In genomic region chr15:82533801-82534200, GRCh38 we compare ENCODE assay signal across 30 cellular contexts. TPM values are rescaled to one million over a fixed set of nuclear protein-coding genes. Genes with fewer than 3 reads are reported as not detected.
DNase-seq lines count a peak whose midpoint lies in the region; ATAC-seq and TF ChIP-seq lines count a peak whose summit lies in the region.
"Had no signal": no experiment of that assay in that cellular context is flagged by ENCODE, and none has a peak within 500 bp of the region (broad histone marks: within the 10 kb centered on the region; RNA-seq: fewer than 3 reads in every experiment).

No MANE protein-coding gene starts in this region.

- H3K79me2 ChIP-seq in osteoblast (ENCODE audit: insufficient read depth, low read length): peaks cover 20% of the 10 kb centered on the region

- no peaks in the 10 kb centered on the region for H3K27me3 ChIP-seq in osteoblast (ENCODE audit: insufficient read depth, low read length)
- H3K27me3 ChIP-seq: dorsolateral prefrontal cortex, left lung, pancreas, vagina had no signal

- peaks cover 49% of the 10 kb centered on the region for H3K36me3 Mint-ChIP-seq in activated naive CD8-positive, alpha-beta T cell treated with anti-CD3 and anti-CD28 coated beads, Interleukin-2, amount 50 U/mL, for 24 hours (ENCODE audit: low read depth)
- peaks cover 56% of the 10 kb centered on the region for H3K36me3 Mint-ChIP-seq in effector memory CD8-positive, alpha-beta T cell (ENCODE audit: insufficient read depth)

- TF ChIP-seq POLR2A in NB4 (IDR thresholded peaks at IDR 0.05; ENCODE audit: extremely low read depth, insufficient read length): no peak

- no peak overlapping the region for H3K4me3 Mint-ChIP-seq in activated naive CD8-positive, alpha-beta T cell treated with anti-CD3 and anti-CD28 coated beads, Interleukin-2, amount 50 U/mL, for 24 hours
- no peak overlapping the region for H3K4me3 Mint-ChIP-seq in effector memory CD8-positive, alpha-beta T cell
- H3K4me3 Mint-ChIP-seq: B cell; CD8-positive, alpha-beta T cell; memory B cell; nephron progenitor cell had no signal

- no peak overlapping the region for H3K4me2 ChIP-seq in osteoblast (ENCODE audit: insufficient read depth, low read length)
- H3K4me2 ChIP-seq: smooth muscle cell had no signal

- no peak overlapping the region for H3K4me3 ChIP-seq in NB4 (ENCODE audit: low read depth, low read length)
- H3K4me3 ChIP-seq in osteoblast (ENCODE audit: insufficient read depth, low read length): no peak overlapping the region
- H3K4me3 ChIP-seq: dorsolateral prefrontal cortex, left lung, pancreas, smooth muscle cell, thoracic aorta, vagina had no signal

- no peak overlapping the region for H3K27ac ChIP-seq in osteoblast (ENCODE audit: low read depth, low read length)
- H3K27ac ChIP-seq: dorsolateral prefrontal cortex, left lung, pancreas, thoracic aorta, vagina, WERI-Rb-1 had no signal

- no peak overlapping the region for H2AFZ ChIP-seq in osteoblast (ENCODE audit: low read length)

- no peaks in the 10 kb centered on the region for H3K9me3 Mint-ChIP-seq in activated naive CD8-positive, alpha-beta T cell treated with anti-CD3 and anti-CD28 coated beads, Interleukin-2, amount 50 U/mL, for 24 hours
- no peaks in the 10 kb centered on the region for H3K9me3 Mint-ChIP-seq in effector memory CD8-positive, alpha-beta T cell
- H3K9me3 Mint-ChIP-seq: brain; CD8-positive, alpha-beta T cell; memory B cell; nephron progenitor cell had no signal

- peak overlapping the region; percentile 73 for H3K27ac Mint-ChIP-seq in activated naive CD8-positive, alpha-beta T cell treated with anti-CD3 and anti-CD28 coated beads, Interleukin-2, amount 50 U/mL, for 24 hours
- H3K27ac Mint-ChIP-seq in effector memory CD8-positive, alpha-beta T cell: no peak overlapping the region
- H3K27ac Mint-ChIP-seq: B cell; brain; CD8-positive, alpha-beta T cell; memory B cell; nephron progenitor cell had no signal

- peak; percentile 51 for DNase-seq in activated effector memory CD4-positive, alpha-beta T cell treated with anti-CD3 and anti-CD28 coated beads, Interleukin-2, amount 50 U/mL, for 16 hours
- no peak for DNase-seq in activated effector memory CD4-positive, alpha-beta T cell treated with Interleukin-2 at 50 U/mL for 16 hours
- peak; percentile 10 for DNase-seq in NB4 (ENCODE audit: low read depth)
- no peak for DNase-seq in activated naive CD8-positive, alpha-beta T cell treated with anti-CD3 and anti-CD28 coated beads, Interleukin-2, amount 50 U/mL, for 24 hours
- DNase-seq in osteoblast (ENCODE audit: insufficient read length, low spot score, missing footprints): peak; percentile 23
- DNase-seq in NCI-H1092 (lab: John Stamatoyannopoulos, UW): no peak
- no peak for DNase-seq in SKM-1 treated with dmso at 0.1 percent for 144 hours (lab: John Stamatoyannopoulos, UW; ENCODE audit: unreplicated experiment)
- DNase-seq in effector memory CD8-positive, alpha-beta T cell: no peak
- DNase-seq: activated CD4-positive, alpha-beta T cell treated with anti-CD3 and anti-CD28 coated beads for 48 hours; activated CD8-positive, alpha-beta memory T cell treated with anti-CD3 and anti-CD28 coated beads, Interleukin-2, amount 50 U/mL, for 4 hours; activated gamma-delta T cell; CD8-positive, alpha-beta T cell; dorsolateral prefrontal cortex; HCEC 1CT; left lung; NCI-H1092 treated with DMSO at 0.1 percent for 48 hours; NCI-H187; NCI-H446 treated with DMSO at 0.1 percent for 48 hours; NCI-H774; nephron progenitor cell; stimulated activated CD4-positive, alpha-beta T cell treated with anti-CD3 and anti-CD28 coated beads, Interleukin-1b, Interleukin-23, amount 100 ng/mL, for 48 hours; stimulated activated naive CD8-positive, alpha-beta T cell treated with anti-CD3 and anti-CD28 coated beads, Interleukin-15, Interleukin-2, amounts not matched to agents 100 U/mL and 50 U/mL, for 24 hours; WERI-Rb-1 had no signal

- peaks cover 32% of the 10 kb centered on the region for H4K20me1 ChIP-seq in osteoblast (ENCODE audit: insufficient read depth, low read length)

- ATAC-seq in activated naive CD8-positive, alpha-beta T cell treated with anti-CD3 and anti-CD28 coated beads, Interleukin-2, amount 50 U/mL, for 24 hours: no peak
- ATAC-seq in effector memory CD8-positive, alpha-beta T cell (replicated peaks): no peak
- ATAC-seq: CD8-positive, alpha-beta T cell; left lung; pancreas; stimulated activated naive CD8-positive, alpha-beta T cell treated with anti-CD3 and anti-CD28 coated beads, Interleukin-15, Interleukin-2, amounts not matched to agents 100 U/mL and 50 U/mL, for 24 hours had no signal

- H3K9me3 ChIP-seq in osteoblast (ENCODE audit: low read depth, low read length): no peaks in the 10 kb centered on the region
- H3K9me3 ChIP-seq: left lung, pancreas, thoracic aorta, vagina had no signal

- peaks cover 39% of the 10 kb centered on the region for H3K4me1 Mint-ChIP-seq in activated naive CD8-positive, alpha-beta T cell treated with anti-CD3 and anti-CD28 coated beads, Interleukin-2, amount 50 U/mL, for 24 hours
- H3K4me1 Mint-ChIP-seq in effector memory CD8-positive, alpha-beta T cell (ENCODE audit: low read depth in 2 of 2): peaks cover 15 to 19% of the 10 kb centered on the region in 2 donors

- no peaks in the 10 kb centered on the region for H3K27me3 Mint-ChIP-seq in activated naive CD8-positive, alpha-beta T cell treated with anti-CD3 and anti-CD28 coated beads, Interleukin-2, amount 50 U/mL, for 24 hours
- H3K27me3 Mint-ChIP-seq in effector memory CD8-positive, alpha-beta T cell: no peaks in the 10 kb centered on the region
- H3K27me3 Mint-ChIP-seq: B cell, brain, memory B cell had no signal

- TF ChIP-seq CTCF in NB4 (IDR thresholded peaks at IDR 0.05; ENCODE audit: low read depth, low read length): no peak
- no peak for TF ChIP-seq CTCF in osteoblast (IDR thresholded peaks at IDR 0.05; ENCODE audit: extremely low read depth, low read depth, low read length)

- peaks cover 9% of the 10 kb centered on the region for H3K4me1 ChIP-seq in osteoblast (ENCODE audit: insufficient read depth, low read length)

- H3K36me3 ChIP-seq in osteoblast (ENCODE audit: insufficient read depth, low read length): peaks cover 34% of the 10 kb centered on the region

RNA-seq across cellular contexts. Expression of gene RPS17, which starts 6.5 kb away (rescaled TPM):
- 1,188 and 1,195 TPM in 2 replicates for total RNA-seq in osteoblast

Comparison
In these comparisons a context has a peak if more than half of its experiments do, and no peak if none do; other contexts are left out.
1. DNase-seq: peak in activated effector memory CD4-positive, alpha-beta T cell treated with anti-CD3 and anti-CD28 coated beads, Interleukin-2, amount 50 U/mL, for 16 hours (single experiment), NB4 (single experiment) and osteoblast (single experiment); none in activated effector memory CD4-positive, alpha-beta T cell treated with Interleukin-2 at 50 U/mL for 16 hours (single experiment), activated naive CD8-positive, alpha-beta T cell treated with anti-CD3 and anti-CD28 coated beads, Interleukin-2, amount 50 U/mL, for 24 hours (single experiment), NCI-H1092 (single experiment), SKM-1 treated with dmso at 0.1 percent for 144 hours (single experiment) and effector memory CD8-positive, alpha-beta T cell (0 of 3).